Comparison of ENCODE assay signal across 11 cellular contexts in the genomic region with DNA sequence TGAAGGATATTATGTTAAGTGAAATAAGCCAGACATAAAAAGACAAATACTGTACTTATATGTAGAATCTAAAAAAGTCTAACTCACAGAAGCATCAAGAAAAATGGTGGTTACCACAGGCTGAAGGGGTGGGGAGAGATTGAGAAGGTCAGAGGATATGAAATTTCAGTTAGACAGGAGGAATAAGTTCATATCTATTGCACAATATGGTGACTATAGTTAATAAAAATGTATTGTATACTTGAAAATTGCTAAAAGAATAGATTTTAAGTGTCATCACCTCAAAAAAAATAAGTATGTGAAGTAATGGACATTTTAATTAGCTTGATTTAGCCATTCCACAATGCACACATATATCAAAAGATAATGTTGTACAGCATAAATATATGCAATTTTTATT. TPM values are rescaled to one million over a fixed set of nuclear protein-coding genes. Genes with fewer than 3 reads are reported as not detected.
"Had no signal": no experiment of that assay in that cellular context is flagged by ENCODE, and none has a peak within 500 bp of the region (broad histone marks: within the 10 kb centered on the region; RNA-seq: fewer than 3 reads in every experiment).

No MANE protein-coding gene starts in this region.

- H2AFZ ChIP-seq: GM23248 had no signal

- H3K36me3 ChIP-seq: HAP-1 had no signal

- H3K4me2 ChIP-seq: KMS-11 had no signal

- H3K27ac ChIP-seq: GM23248, KMS-11 had no signal

- H3K9me3 ChIP-seq: HAP-1 had no signal

- H3K9ac ChIP-seq: GM23248, KMS-11 had no signal

- DNase-seq: GM23248, GOT3, H7, HFFc6, Karpas-422, KBM-7 had no signal

- H3K4me3 ChIP-seq: GM23248, HAP-1 had no signal

- FAIRE-seq: HTR-8/SVneo had no signal

- H3K4me1 ChIP-seq: HAP-1 had no signal

RNA-seq across cellular contexts. Expression of gene ACMSD, which starts 19.8 kb away (rescaled TPM):
- total RNA-seq: GM23248, H4, H7, HFFc6, HT-29 had no signal
- polyA plus RNA-seq: GM23248 had no signal
